ENCODE assay signal across 1 cellular context in the genomic region with DNA sequence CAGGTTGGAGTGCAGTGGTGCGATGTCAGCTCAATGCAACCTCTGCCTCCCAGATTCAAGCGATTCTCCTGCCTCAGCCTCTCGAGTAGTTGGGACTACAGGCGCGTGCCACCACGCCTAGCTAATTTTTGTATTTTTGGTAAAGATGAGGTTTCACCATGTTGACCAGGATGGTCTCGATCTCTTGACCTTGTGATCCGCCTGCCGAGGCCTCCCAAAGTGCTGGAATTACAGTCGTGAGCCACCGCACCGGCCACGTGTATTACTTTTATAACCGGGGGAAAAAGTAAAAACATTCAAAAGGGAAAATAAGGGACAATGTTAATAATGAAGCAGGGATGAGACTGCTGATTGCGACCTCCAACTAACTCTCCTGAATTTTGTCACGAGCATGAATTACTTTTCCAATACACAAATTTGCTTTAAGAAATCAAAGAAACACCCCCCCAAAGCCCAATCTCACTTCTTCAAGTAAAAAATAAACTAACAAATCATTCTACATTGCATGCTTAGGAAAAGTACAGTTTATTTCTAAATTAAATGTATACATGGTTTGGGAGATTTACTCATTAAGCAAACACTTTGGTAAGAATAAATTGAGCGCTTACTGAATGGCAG.
TF ChIP-seq lines count a peak whose summit lies in the region.

No MANE protein-coding gene starts in this region.

TF ChIP-seq in HCT116, 20 proteins besides CTCF, POLR2A, EP300 and RAD21:
- TF ChIP-seq, protein P1, sequence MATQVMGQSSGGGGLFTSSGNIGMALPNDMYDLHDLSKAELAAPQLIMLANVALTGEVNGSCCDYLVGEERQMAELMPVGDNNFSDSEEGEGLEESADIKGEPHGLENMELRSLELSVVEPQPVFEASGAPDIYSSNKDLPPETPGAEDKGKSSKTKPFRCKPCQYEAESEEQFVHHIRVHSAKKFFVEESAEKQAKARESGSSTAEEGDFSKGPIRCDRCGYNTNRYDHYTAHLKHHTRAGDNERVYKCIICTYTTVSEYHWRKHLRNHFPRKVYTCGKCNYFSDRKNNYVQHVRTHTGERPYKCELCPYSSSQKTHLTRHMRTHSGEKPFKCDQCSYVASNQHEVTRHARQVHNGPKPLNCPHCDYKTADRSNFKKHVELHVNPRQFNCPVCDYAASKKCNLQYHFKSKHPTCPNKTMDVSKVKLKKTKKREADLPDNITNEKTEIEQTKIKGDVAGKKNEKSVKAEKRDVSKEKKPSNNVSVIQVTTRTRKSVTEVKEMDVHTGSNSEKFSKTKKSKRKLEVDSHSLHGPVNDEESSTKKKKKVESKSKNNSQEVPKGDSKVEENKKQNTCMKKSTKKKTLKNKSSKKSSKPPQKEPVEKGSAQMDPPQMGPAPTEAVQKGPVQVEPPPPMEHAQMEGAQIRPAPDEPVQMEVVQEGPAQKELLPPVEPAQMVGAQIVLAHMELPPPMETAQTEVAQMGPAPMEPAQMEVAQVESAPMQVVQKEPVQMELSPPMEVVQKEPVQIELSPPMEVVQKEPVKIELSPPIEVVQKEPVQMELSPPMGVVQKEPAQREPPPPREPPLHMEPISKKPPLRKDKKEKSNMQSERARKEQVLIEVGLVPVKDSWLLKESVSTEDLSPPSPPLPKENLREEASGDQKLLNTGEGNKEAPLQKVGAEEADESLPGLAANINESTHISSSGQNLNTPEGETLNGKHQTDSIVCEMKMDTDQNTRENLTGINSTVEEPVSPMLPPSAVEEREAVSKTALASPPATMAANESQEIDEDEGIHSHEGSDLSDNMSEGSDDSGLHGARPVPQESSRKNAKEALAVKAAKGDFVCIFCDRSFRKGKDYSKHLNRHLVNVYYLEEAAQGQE (IDR thresholded peaks at IDR 0.05; ENCODE audit: low read depth), result no peak
- TF ChIP-seq EGR1 (IDR thresholded peaks at IDR 0.05; ENCODE audit: low read depth), result no peak
- no peak for TF ChIP-seq ZNF274 (IDR thresholded peaks at IDR 0.05; ENCODE audit: low read depth, low read length)
- no peak for TF ChIP-seq EZH2 (IDR thresholded peaks at IDR 0.05)
- no peak for TF ChIP-seq SIN3A (IDR thresholded peaks at IDR 0.05; ENCODE audit: low read depth)
- no peak for TF ChIP-seq SP1 (IDR thresholded peaks at IDR 0.05; ENCODE audit: low read depth)
- no peak for TF ChIP-seq YY1 (IDR thresholded peaks at IDR 0.05; ENCODE audit: extremely low read depth, insufficient replicate concordance, low read depth, low read length)
- no peak for TF ChIP-seq SRF (IDR thresholded peaks at IDR 0.05; ENCODE audit: low read depth)
- TF ChIP-seq, protein P2, sequence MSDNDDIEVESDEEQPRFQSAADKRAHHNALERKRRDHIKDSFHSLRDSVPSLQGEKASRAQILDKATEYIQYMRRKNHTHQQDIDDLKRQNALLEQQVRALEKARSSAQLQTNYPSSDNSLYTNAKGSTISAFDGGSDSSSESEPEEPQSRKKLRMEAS (IDR thresholded peaks at IDR 0.05), result no peak
- no peak for TF ChIP-seq CBX3 (IDR thresholded peaks at IDR 0.05; ENCODE audit: low read depth)
- TF ChIP-seq FOSL1 (IDR thresholded peaks at IDR 0.05; ENCODE audit: low read depth), result no peak
- no peak for TF ChIP-seq POLR2AphosphoS5 (IDR thresholded peaks at IDR 0.05; ENCODE audit: low read depth, low read length)
- TF ChIP-seq EZH2phosphoT487 (IDR thresholded peaks at IDR 0.05; ENCODE audit: borderline replicate concordance), result no peak
- no peak for TF ChIP-seq JUND (IDR thresholded peaks at IDR 0.05)
- TF ChIP-seq, protein P3, sequence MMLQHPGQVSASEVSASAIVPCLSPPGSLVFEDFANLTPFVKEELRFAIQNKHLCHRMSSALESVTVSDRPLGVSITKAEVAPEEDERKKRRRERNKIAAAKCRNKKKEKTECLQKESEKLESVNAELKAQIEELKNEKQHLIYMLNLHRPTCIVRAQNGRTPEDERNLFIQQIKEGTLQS (IDR thresholded peaks at IDR 0.05), result no peak
- no peak for TF ChIP-seq TCF7L2 (IDR thresholded peaks at IDR 0.05; ENCODE audit: borderline replicate concordance, extremely low read depth, insufficient read depth, insufficient read length)
- no peak for TF ChIP-seq ELF1 (IDR thresholded peaks at IDR 0.05; ENCODE audit: borderline replicate concordance, low read depth)
